In genomic region chr6:38639498-38640215, GRCh38 we compare ENCODE assay signal across 8 cellular contexts. TPM values are rescaled to one million over a fixed set of nuclear protein-coding genes. Genes with fewer than 3 reads are reported as not detected.
A peak's percentile ranks its signal among the peaks of the same experiment; 100 is the strongest.
DNase-seq lines count a peak whose midpoint lies in the region; ATAC-seq and TF ChIP-seq lines count a peak whose summit lies in the region.

TSS of gene BTBD9 (minus strand) at chr6:38639929.

- 0% methylated on average over 2 of the region's 82 CpGs; no CpG with 5 or more reads in 1 of the 2 donors for WGBS in gastroesophageal sphincter (ENCODE audit: low coverage in 1 of 2), 2 donors

- H3K9me3 ChIP-seq in SJCRH30 (replicated peaks) (no peaks in the 10 kb centered on the region), gastroesophageal sphincter (no peaks in the 10 kb centered on the region), neutrophil (no peaks in the 10 kb centered on the region)

- ATAC-seq in GM21723 (IDR thresholded peaks at IDR 0.05; ENCODE audit: unreplicated experiment) (peak; percentile 80), gastroesophageal sphincter (peak; percentile 93)

- H3K27ac ChIP-seq in SJCRH30: peak within 1 kb of the TSS; percentile 1; the same call in 1 of the 2 replicates
- H3K27ac ChIP-seq in gastroesophageal sphincter: peak within 1 kb of the TSS; percentile 80 to 95 (median 94)
- H3K27ac ChIP-seq in neutrophil: peak within 1 kb of the TSS; percentile 89
- peak within 1 kb of the TSS; percentile 89 for H3K27ac ChIP-seq in substantia nigra (ENCODE audit: low read depth, low read length, poor library complexity, severe bottlenecking)

- DNase-seq in Daoy (ENCODE audit: low read depth): peak; percentile 92
- DNase-seq in KG1 (lab: John Stamatoyannopoulos, UW): peak; percentile 67
- DNase-seq in SJCRH30: peak; percentile 66 to 80
- DNase-seq in activated naive CD4-positive, alpha-beta T cell (lab: John Stamatoyannopoulos, UW): peak; percentile 42 to 77 (median 66)
- peak in 48 of 49 donors; percentile 17 to 95 (median 78) for DNase-seq in substantia nigra (lab: John Stamatoyannopoulos, UW)

- H3K27me3 ChIP-seq in SJCRH30: no peaks in the 10 kb centered on the region
- no peaks in the 10 kb centered on the region for H3K27me3 ChIP-seq in gastroesophageal sphincter
- H3K27me3 ChIP-seq in neutrophil: no peaks in the 10 kb centered on the region

- peak in 1 of 2 donors; percentile 49 for TF ChIP-seq POLR2A in gastroesophageal sphincter (IDR thresholded peaks at IDR 0.05)

- H3K36me3 ChIP-seq in SJCRH30 (no peaks in the 10 kb centered on the region), gastroesophageal sphincter (no peaks in the 10 kb centered on the region), neutrophil (no peaks in the 10 kb centered on the region)

- H3K4me1 ChIP-seq in SJCRH30 (0 out of 2 replicates have a peak, but pooled peaks cover 2% of the 10 kb centered on the region), gastroesophageal sphincter (peaks cover 6 to 31% (median 10%) of the 10 kb centered on the region in 3 donors), neutrophil (ENCODE audit: control insufficient read depth in 1 of 2, insufficient read depth in 1 of 2, low read depth in 1 of 2, low read length in 1 of 2) (peaks cover 20 to 35% of the 10 kb centered on the region in 2 experiments)

- peak; percentile 39 for TF ChIP-seq EP300 in gastroesophageal sphincter (IDR thresholded peaks at IDR 0.05)

- TF ChIP-seq CTCF in gastroesophageal sphincter (IDR thresholded peaks at IDR 0.05) (peak in 1 of 4 experiments; percentile 14), neutrophil (IDR thresholded peaks at IDR 0.05) (no peak)

- H3K4me3 ChIP-seq in SJCRH30 (peak within 1 kb of the TSS; percentile 73), gastroesophageal sphincter (peak within 1 kb of the TSS; percentile 93 to 99), neutrophil (ENCODE audit: low read depth in 1 of 2, low read length in 1 of 2) (peak within 1 kb of the TSS; percentile 94 to 98)

RNA-seq across cellular contexts. Expression of gene BTBD9, which starts in this region (rescaled TPM):
- 6.1 and 15.4 TPM in 2 replicates for total RNA-seq in Daoy (2014; rRNA removed; shearing (Covaris generic))
- 5.7 and 6.2 TPM in 2 replicates for total RNA-seq in SJCRH30 (2014; rRNA removed; shearing (Covaris generic))
- 10 to 100 TPM; 11.3 to 18.9 (median 13.8) TPM for total RNA-seq in gastroesophageal sphincter

Comparison
In these comparisons a context has a peak if more than half of its experiments do, and no peak if none do; other contexts are left out.
1. Peak in every context shown above with its lines: DNase-seq, ATAC-seq, H3K4me3 ChIP-seq and H3K27ac ChIP-seq.
2. H3K27ac ChIP-seq: peak in every context shown above with its lines; median percentile 94 in gastroesophageal sphincter; 89 in neutrophil; 89 in substantia nigra; 1 in SJCRH30.